9 cellular contexts compared by ENCODE assay signal in genomic region chr12:4506870-4507269, GRCh38. TPM values are rescaled to one million over a fixed set of nuclear protein-coding genes. Genes with fewer than 3 reads are reported as not detected.
DNase-seq lines count a peak whose midpoint lies in the region; ATAC-seq and TF ChIP-seq lines count a peak whose summit lies in the region.
"Had no signal": no experiment of that assay in that cellular context is flagged by ENCODE, and none has a peak within 500 bp of the region (broad histone marks: within the 10 kb centered on the region; RNA-seq: fewer than 3 reads in every experiment).

No MANE protein-coding gene starts in this region.

- WGBS in right cardiac atrium: 87% methylated on average over 5 of the region's 5 CpGs
- WGBS in SK-N-SH (ENCODE audit: low lambda C conversion rate): 90% methylated on average over 5 of the region's 5 CpGs

- no peak for TF ChIP-seq EP300 in SK-N-SH (IDR thresholded peaks at IDR 0.05; ENCODE audit: borderline replicate concordance in 1 of 2, low read depth in 1 of 2, low read length in 1 of 2)

- peak overlapping the region; percentile 69 for H3K4me3 Mint-ChIP-seq in T-helper 1 cell treated with Interleukin-12 subunit alpha and Interleukin-12 subunit beta and Interleukin-4 antibody, amounts not matched to agents 30 μg/mL and 1 μg/mL, for 36 hours
- H3K4me3 Mint-ChIP-seq in neural crest cell: peak overlapping the region; percentile 2

- H3K27me3 ChIP-seq in right cardiac atrium (ENCODE audit: control insufficient read depth, insufficient read depth): no peaks in the 10 kb centered on the region
- H3K27me3 ChIP-seq in SK-N-SH (ENCODE audit: insufficient read depth): no peaks in the 10 kb centered on the region
- H3K27me3 ChIP-seq: gastroesophageal sphincter had no signal

- CTCF ChIA-PET in SK-N-SH (lab: Yijun Ruan, JAX): no interaction called here

- H3K27ac ChIP-seq in right cardiac atrium (ENCODE audit: low read length): no peak overlapping the region
- no peak overlapping the region for H3K27ac ChIP-seq in SK-N-SH (ENCODE audit: low read depth in 2 of 2, low read length in 1 of 2)
- H3K27ac ChIP-seq: gastroesophageal sphincter had no signal

- H3K4me3 ChIP-seq in right cardiac atrium (ENCODE audit: low read length) (no peak overlapping the region), SK-N-SH (ENCODE audit: low read depth in 2 of 2, low read length in 1 of 2) (no peak overlapping the region)
- H3K4me3 ChIP-seq: gastroesophageal sphincter had no signal

- H3K9ac ChIP-seq in SK-N-SH: no peak overlapping the region

- no peaks in the 10 kb centered on the region for H3K9me3 Mint-ChIP-seq in T-helper 1 cell treated with Interleukin-12 subunit alpha and Interleukin-12 subunit beta and Interleukin-4 antibody, amounts not matched to agents 30 μg/mL and 1 μg/mL, for 36 hours
- H3K9me3 Mint-ChIP-seq in neural crest cell: no peaks in the 10 kb centered on the region

- H3F3A ChIP-seq in SK-N-SH (replicated peaks; ENCODE audit: insufficient read depth): no peaks in the 10 kb centered on the region

- peaks cover 20% of the 10 kb centered on the region for H3K4me1 Mint-ChIP-seq in T-helper 1 cell treated with Interleukin-12 subunit alpha and Interleukin-12 subunit beta and Interleukin-4 antibody, amounts not matched to agents 30 μg/mL and 1 μg/mL, for 36 hours (ENCODE audit: low read depth)
- peaks cover 5% of the 10 kb centered on the region for H3K4me1 Mint-ChIP-seq in neural crest cell

- DNase-seq in activated CD4-positive, alpha-beta T cell treated with anti-CD3 and anti-CD28 coated beads for 4 hours: peak; percentile 7 to 11
- DNase-seq in activated CD4-positive, alpha-beta T cell treated with anti-CD3 and anti-CD28 coated beads, Interleukin-2, amount 50 U/mL, for 1 hour: no peak
- DNase-seq in neural crest cell (ENCODE audit: low read depth, low spot score) (no peak), right cardiac atrium (no peak), NCI-H146 treated with DMSO at 0.1 percent for 48 hours (lab: John Stamatoyannopoulos, UW; ENCODE audit: unreplicated experiment) (no peak), SK-N-SH (no peak)

- peak overlapping the region; percentile 80 for H3K27ac Mint-ChIP-seq in T-helper 1 cell treated with Interleukin-12 subunit alpha and Interleukin-12 subunit beta and Interleukin-4 antibody, amounts not matched to agents 30 μg/mL and 1 μg/mL, for 36 hours
- H3K27ac Mint-ChIP-seq in neural crest cell (ENCODE audit: unreplicated experiment): no peak overlapping the region

- no peaks in the 10 kb centered on the region for H3K27me3 Mint-ChIP-seq in T-helper 1 cell treated with Interleukin-12 subunit alpha and Interleukin-12 subunit beta and Interleukin-4 antibody, amounts not matched to agents 30 μg/mL and 1 μg/mL, for 36 hours (ENCODE audit: low read depth)
- H3K27me3 Mint-ChIP-seq in neural crest cell (ENCODE audit: low read depth): no peaks in the 10 kb centered on the region

- no peaks in the 10 kb centered on the region for H3K79me2 ChIP-seq in SK-N-SH (ENCODE audit: insufficient read depth)

- H2AFZ ChIP-seq in SK-N-SH (ENCODE audit: low read depth): no peak overlapping the region

- H3K9me2 ChIP-seq in SK-N-SH: no peaks in the 10 kb centered on the region

- intact Hi-C loops in right cardiac atrium (cut with DNase I): no loop called here

- TF ChIP-seq CTCF in neural crest cell (conservative IDR thresholded peaks at IDR 0.05) (no peak), SK-N-SH (IDR thresholded peaks at IDR 0.05) (no peak)

- POLR2A ChIA-PET in SK-N-SH (lab: Yijun Ruan, JAX): no interaction called here

- H3K36me3 ChIP-seq in SK-N-SH (replicated peaks in 1 of 2; ENCODE audit: control insufficient read depth in 1 of 2, insufficient read depth in 2 of 2, low read length in 1 of 2): peaks cover 16 to 43% of the 10 kb centered on the region in 2 experiments

- ATAC-seq in HG02763 (IDR thresholded peaks at IDR 0.05; ENCODE audit: unreplicated experiment) (peak; percentile 57), right cardiac atrium (no peak)
- ATAC-seq: gastroesophageal sphincter had no signal

- no peak for TF ChIP-seq RAD21 in SK-N-SH (IDR thresholded peaks at IDR 0.05; ENCODE audit: low read length)

- H3K4me1 ChIP-seq in right cardiac atrium (ENCODE audit: control insufficient read depth, insufficient read depth, low read length): no peaks in the 10 kb centered on the region
- H3K4me1 ChIP-seq in SK-N-SH (ENCODE audit: control insufficient read depth in 1 of 2, insufficient read depth in 2 of 2, low read depth in 1 of 2, low read length in 1 of 2): no peaks in the 10 kb centered on the region
- H3K4me1 ChIP-seq: gastroesophageal sphincter had no signal

- no peaks in the 10 kb centered on the region for H4K20me1 ChIP-seq in SK-N-SH (ENCODE audit: insufficient read depth)

- H3K9me3 ChIP-seq in right cardiac atrium (ENCODE audit: control insufficient read depth, low read length): no peaks in the 10 kb centered on the region
- no peaks in the 10 kb centered on the region for H3K9me3 ChIP-seq in SK-N-SH
- H3K9me3 ChIP-seq: gastroesophageal sphincter had no signal

- peaks cover 24% of the 10 kb centered on the region for H3K36me3 Mint-ChIP-seq in T-helper 1 cell treated with Interleukin-12 subunit alpha and Interleukin-12 subunit beta and Interleukin-4 antibody, amounts not matched to agents 30 μg/mL and 1 μg/mL, for 36 hours (ENCODE audit: low read depth)
- H3K36me3 Mint-ChIP-seq in neural crest cell (ENCODE audit: low read depth): peaks cover 7% of the 10 kb centered on the region

- H3K4me2 ChIP-seq in SK-N-SH: no peak overlapping the region

TF ChIP-seq in SK-N-SH, 30 proteins besides CTCF, POLR2A, EP300 and RAD21:
- TF ChIP-seq, protein P1, sequence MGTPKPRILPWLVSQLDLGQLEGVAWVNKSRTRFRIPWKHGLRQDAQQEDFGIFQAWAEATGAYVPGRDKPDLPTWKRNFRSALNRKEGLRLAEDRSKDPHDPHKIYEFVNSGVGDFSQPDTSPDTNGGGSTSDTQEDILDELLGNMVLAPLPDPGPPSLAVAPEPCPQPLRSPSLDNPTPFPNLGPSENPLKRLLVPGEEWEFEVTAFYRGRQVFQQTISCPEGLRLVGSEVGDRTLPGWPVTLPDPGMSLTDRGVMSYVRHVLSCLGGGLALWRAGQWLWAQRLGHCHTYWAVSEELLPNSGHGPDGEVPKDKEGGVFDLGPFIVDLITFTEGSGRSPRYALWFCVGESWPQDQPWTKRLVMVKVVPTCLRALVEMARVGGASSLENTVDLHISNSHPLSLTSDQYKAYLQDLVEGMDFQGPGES (IDR thresholded peaks at IDR 0.05; ENCODE audit: low read depth, low read length): no peak
- TF ChIP-seq EZH2phosphoT487 (IDR thresholded peaks at IDR 0.05; ENCODE audit: borderline replicate concordance, low read depth) (no peak), SIN3A (IDR thresholded peaks at IDR 0.05; ENCODE audit: borderline replicate concordance, low read depth, low read length) (no peak), CHD2 (IDR thresholded peaks at IDR 0.05; ENCODE audit: low read length, partially characterized antibody) (no peak), NFIC (IDR thresholded peaks at IDR 0.05; ENCODE audit: borderline replicate concordance) (no peak), POLR2AphosphoS5 (IDR thresholded peaks at IDR 0.05; ENCODE audit: low read depth, low read length) (no peak)
- TF ChIP-seq, protein P2, sequence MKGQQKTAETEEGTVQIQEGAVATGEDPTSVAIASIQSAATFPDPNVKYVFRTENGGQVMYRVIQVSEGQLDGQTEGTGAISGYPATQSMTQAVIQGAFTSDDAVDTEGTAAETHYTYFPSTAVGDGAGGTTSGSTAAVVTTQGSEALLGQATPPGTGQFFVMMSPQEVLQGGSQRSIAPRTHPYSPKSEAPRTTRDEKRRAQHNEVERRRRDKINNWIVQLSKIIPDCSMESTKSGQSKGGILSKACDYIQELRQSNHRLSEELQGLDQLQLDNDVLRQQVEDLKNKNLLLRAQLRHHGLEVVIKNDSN (IDR thresholded peaks at IDR 0.05; ENCODE audit: borderline replicate concordance, low read depth): no peak

RNA-seq across cellular contexts. Expression of gene RAD51AP1, which starts 31.8 kb away (rescaled TPM):
- 48.2 and 49.0 TPM in 2 replicates for total RNA-seq in neural crest cell
- total RNA-seq in right cardiac atrium: 1 to 10 TPM in 3 of 4 donors, under 1 TPM in 1; 0.28 to 1.9 (median 1.5) TPM
- 0.52 TPM for polyA plus RNA-seq in right cardiac atrium
- 6.0 and 7.1 TPM in 2 replicates for polyA plus RNA-seq in SK-N-SH (2012; rRNA removed)
- 9.5 and 13.1 TPM in 2 replicates for polyA plus RNA-seq in SK-N-SH (2012; cell fraction: cytosol; rRNA removed)
- polyA plus RNA-seq in SK-N-SH (2012; cell fraction: nucleus; rRNA removed): 3.2 and 9.9 TPM in 2 replicates

RNA-seq across cellular contexts. Expression of gene DYRK4, which starts 55.1 kb away (rescaled TPM):
- 43.1 and 44.9 TPM in 2 replicates for total RNA-seq in neural crest cell
- total RNA-seq in right cardiac atrium: 10 to 100 TPM; 31.1 to 40.0 (median 32.3) TPM
- 50.4 TPM for polyA plus RNA-seq in right cardiac atrium
- polyA plus RNA-seq in SK-N-SH (2012; rRNA removed): 38.6 and 42.7 TPM in 2 replicates
- polyA plus RNA-seq in SK-N-SH (2012; cell fraction: cytosol; rRNA removed): 40.1 and 42.3 TPM in 2 replicates
- polyA plus RNA-seq in SK-N-SH (2012; cell fraction: nucleus; rRNA removed): 38.8 and 43.3 TPM in 2 replicates

Comparison
In these comparisons a context has a peak if more than half of its experiments do, and no peak if none do; other contexts are left out.
1. DNase-seq: peak in activated CD4-positive, alpha-beta T cell treated with anti-CD3 and anti-CD28 coated beads for 4 hours (2 of 2); none in activated CD4-positive, alpha-beta T cell treated with anti-CD3 and anti-CD28 coated beads, Interleukin-2, amount 50 U/mL, for 1 hour (single experiment), neural crest cell (single experiment), right cardiac atrium (0 of 3), NCI-H146 treated with DMSO at 0.1 percent for 48 hours (single experiment) and SK-N-SH (single experiment).
2. RNA of gene RAD51AP1, which starts 31.8 kb away (total RNA-seq): 48.2 to 49.0 TPM in neural crest cell; 0.28 to 1.9 TPM in right cardiac atrium; every median in the first group is over 10 times any median in the second.